Comparison of ENCODE assay signal across 2 cellular contexts in genomic region chr17:1179635-1180433, GRCh38.
TF ChIP-seq lines count a peak whose summit lies in the region.

Gene ABR, minus strand, starts transcription at chr17:1179981. Its CDS starts 254 bp downstream, at chr17:1179727.

TF ChIP-seq in IMR-90, 13 proteins besides CTCF, POLR2A, EP300 and RAD21:
- TF ChIP-seq RCOR1 (IDR thresholded peaks at IDR 0.05; ENCODE audit: insufficient replicate concordance, low read length) (no peak), BHLHE40 (IDR thresholded peaks at IDR 0.05; ENCODE audit: low read depth, low read length) (no peak), CEBPB (IDR thresholded peaks at IDR 0.05; ENCODE audit: low read depth, low read length) (no peak), MXI1 (IDR thresholded peaks at IDR 0.05; ENCODE audit: borderline replicate concordance, low read depth, low read length) (no peak), NFE2L2 (IDR thresholded peaks at IDR 0.05; ENCODE audit: low read depth, low read length) (no peak), CHD1 (IDR thresholded peaks at IDR 0.05; ENCODE audit: low read depth, low read length) (no peak), FOS (IDR thresholded peaks at IDR 0.05; ENCODE audit: low read depth, low read length) (no peak), ELK1 (IDR thresholded peaks at IDR 0.05; ENCODE audit: borderline replicate concordance, low read depth, low read length) (no peak), MAZ (IDR thresholded peaks at IDR 0.05; ENCODE audit: borderline replicate concordance, low read depth, low read length) (no peak), SMC3 (IDR thresholded peaks at IDR 0.05; ENCODE audit: low read depth, low read length) (no peak), MAFK (IDR thresholded peaks at IDR 0.05; ENCODE audit: low read depth, low read length) (no peak), RFX5 (IDR thresholded peaks at IDR 0.05; ENCODE audit: low read depth, low read length) (no peak), USF2 (IDR thresholded peaks at IDR 0.05; ENCODE audit: low read depth, low read length) (no peak)

TF ChIP-seq in endothelial cell of umbilical vein, 7 proteins besides CTCF, POLR2A, EP300 and RAD21:
- TF ChIP-seq FOS (IDR thresholded peaks at IDR 0.05; ENCODE audit: borderline replicate concordance, insufficient read depth, low read length): no peak
- TF ChIP-seq EZH2 (IDR thresholded peaks at IDR 0.05; ENCODE audit: borderline replicate concordance, low read depth, low read length, severe bottlenecking): peak; percentile 45
